ENCODE assay signal across 17 cellular contexts in genomic region chrX:4550018-4550417, GRCh38.
A peak's percentile ranks its signal among the peaks of the same experiment; 100 is the strongest.
DNase-seq lines count a peak whose midpoint lies in the region; ATAC-seq and TF ChIP-seq lines count a peak whose summit lies in the region.
"Had no signal": no experiment of that assay in that cellular context is flagged by ENCODE, and none has a peak within 500 bp of the region (broad histone marks: within the 10 kb centered on the region; RNA-seq: fewer than 3 reads in every experiment).

No MANE protein-coding gene starts in this region.

- H3K9me3 ChIP-seq in DND-41 (ENCODE audit: insufficient read depth, low read length, severe bottlenecking) (no peaks in the 10 kb centered on the region), Panc1 (ENCODE audit: control insufficient read depth, insufficient read depth, low read depth, low read length) (no peaks in the 10 kb centered on the region), tibial nerve (no peaks in the 10 kb centered on the region)
- H3K9me3 ChIP-seq: thyroid gland had no signal

- no peak overlapping the region for H3K4me2 ChIP-seq in DND-41 (ENCODE audit: insufficient read depth, low read length)

- no peak overlapping the region for H3K27ac ChIP-seq in DND-41 (ENCODE audit: low read length)
- H3K27ac ChIP-seq in Panc1 (ENCODE audit: low read length) = no peak overlapping the region
- no peak overlapping the region for H3K27ac ChIP-seq in tibial nerve
- H3K27ac ChIP-seq: epithelial cell of prostate, thyroid gland had no signal

- no peaks in the 10 kb centered on the region for H3K4me1 Mint-ChIP-seq in activated CD4-positive, alpha-beta memory T cell treated with anti-CD3 and anti-CD28 coated beads, Interleukin-2, amount 10 ng/mL, durations not matched to agents 7 days and 5 days
- H3K4me1 Mint-ChIP-seq: B cell, IgD-negative memory B cell had no signal

- DNase-seq in DND-41 = no peak
- DNase-seq in HT-29 (ENCODE audit: low spot score) = peak; percentile 27
- no peak for DNase-seq in Panc1 (ENCODE audit: low read depth, low spot score)
- DNase-seq in iPS-NIHi11 (ENCODE audit: low spot score) = peak; percentile 13
- DNase-seq in tibial nerve (ENCODE audit: low spot score in 2 of 2) = no peak
- DNase-seq in activated CD4-positive, alpha-beta memory T cell treated with anti-CD3 and anti-CD28 coated beads, Interleukin-2, amount 10 ng/mL, durations not matched to agents 7 days and 5 days = no peak
- DNase-seq: activated T-cell treated with anti-CD3 and anti-CD28 coated beads for 4 hours, head of caudate nucleus, left cardiac atrium, NCI-H2107, T-helper 1 cell, thyroid gland had no signal

- no peaks in the 10 kb centered on the region for H3K9me3 Mint-ChIP-seq in activated CD4-positive, alpha-beta memory T cell treated with anti-CD3 and anti-CD28 coated beads, Interleukin-2, amount 10 ng/mL, durations not matched to agents 7 days and 5 days

- in situ Hi-C loops in Panc1 (cut with HindIII; ENCODE audit: low pct_unique_long_range_greater_than_20kb, low sequenced_read_pairs) = no loop called here

- CTCF ChIA-PET in Panc1 (lab: Charles Lee) = no interaction called here
- CTCF ChIA-PET in activated CD4-positive, alpha-beta memory T cell treated with anti-CD3 and anti-CD28 coated beads, Interleukin-2, amount 10 ng/mL, durations not matched to agents 7 days and 5 days (lab: Charles Lee) = no interaction called here

- intact Hi-C loops in Panc1 (cut with micrococcal nuclease; ENCODE audit: unreplicated experiment) = no loop called here

- BruUV-seq in Panc1 (replicated peaks; lab: Mats Ljungman, UMichigan) = no TSS peak

- no peaks in the 10 kb centered on the region for H3K27me3 ChIP-seq in DND-41 (ENCODE audit: insufficient read depth, low read length, poor library complexity)
- H3K27me3 ChIP-seq in Panc1 (ENCODE audit: control insufficient read depth, insufficient read depth, low read length) = no peaks in the 10 kb centered on the region
- no peaks in the 10 kb centered on the region for H3K27me3 ChIP-seq in tibial nerve
- H3K27me3 ChIP-seq: thyroid gland had no signal

- H3K36me3 ChIP-seq in DND-41 (ENCODE audit: insufficient read depth, low read length) = no peaks in the 10 kb centered on the region
- H3K36me3 ChIP-seq in Panc1 (ENCODE audit: control insufficient read depth, insufficient read depth, low read length) = no peaks in the 10 kb centered on the region
- no peaks in the 10 kb centered on the region for H3K36me3 ChIP-seq in tibial nerve
- H3K36me3 ChIP-seq: thyroid gland had no signal

- no peak overlapping the region for H3K9ac ChIP-seq in DND-41 (ENCODE audit: low read depth, low read length)

- H3K4me3 ChIP-seq in DND-41 (ENCODE audit: low read depth in 1 of 2, low read length in 2 of 2) (no peak overlapping the region), Panc1 (ENCODE audit: low read depth in 2 of 2, low read length in 2 of 2) (no peak overlapping the region), tibial nerve (no peak overlapping the region)
- H3K4me3 ChIP-seq: thyroid gland had no signal

- no peaks in the 10 kb centered on the region for H4K20me1 ChIP-seq in DND-41 (ENCODE audit: insufficient read depth, low read length)

- TF ChIP-seq CTCF in DND-41 (IDR thresholded peaks at IDR 0.05; ENCODE audit: borderline replicate concordance, extremely low read depth, low read length, poor library complexity, severe bottlenecking) = peak; percentile 36
- peak; percentile 32 for TF ChIP-seq CTCF in Panc1 (IDR thresholded peaks at IDR 0.05)
- no peak for TF ChIP-seq CTCF in tibial nerve (IDR thresholded peaks at IDR 0.05)

- no peak overlapping the region for H3K27ac Mint-ChIP-seq in activated CD4-positive, alpha-beta memory T cell treated with anti-CD3 and anti-CD28 coated beads, Interleukin-2, amount 10 ng/mL, durations not matched to agents 7 days and 5 days
- H3K27ac Mint-ChIP-seq: B cell, IgD-negative memory B cell had no signal

- H3K4me3 Mint-ChIP-seq in activated CD4-positive, alpha-beta memory T cell treated with anti-CD3 and anti-CD28 coated beads, Interleukin-2, amount 10 ng/mL, durations not matched to agents 7 days and 5 days = no peak overlapping the region
- H3K4me3 Mint-ChIP-seq: B cell, IgD-negative memory B cell had no signal

- ATAC-seq in DND-41 (ENCODE audit: insufficient read depth, low read depth) (no peak), Panc1 (no peak), HG03280 (IDR thresholded peaks at IDR 0.05; ENCODE audit: unreplicated experiment) (no peak), HG03139 (IDR thresholded peaks at IDR 0.05; ENCODE audit: unreplicated experiment) (no peak)
- ATAC-seq: left cardiac atrium had no signal

- H2AFZ ChIP-seq in DND-41 (ENCODE audit: low read depth, low read length) = no peak overlapping the region

- H3K4me1 ChIP-seq in DND-41 (ENCODE audit: insufficient read depth, low read length) = no peaks in the 10 kb centered on the region
- H3K4me1 ChIP-seq in Panc1 (ENCODE audit: control insufficient read depth, insufficient read depth, low read length) = no peaks in the 10 kb centered on the region
- no peaks in the 10 kb centered on the region for H3K4me1 ChIP-seq in tibial nerve
- H3K4me1 ChIP-seq: thyroid gland had no signal

- POLR2A ChIA-PET in Panc1 (lab: Charles Lee) = no interaction called here
- POLR2A ChIA-PET in activated CD4-positive, alpha-beta memory T cell treated with anti-CD3 and anti-CD28 coated beads, Interleukin-2, amount 10 ng/mL, durations not matched to agents 7 days and 5 days (lab: Charles Lee) = no interaction called here

- H3K36me3 Mint-ChIP-seq in activated CD4-positive, alpha-beta memory T cell treated with anti-CD3 and anti-CD28 coated beads, Interleukin-2, amount 10 ng/mL, durations not matched to agents 7 days and 5 days (ENCODE audit: low read depth) = no peaks in the 10 kb centered on the region
- H3K36me3 Mint-ChIP-seq: IgD-negative memory B cell had no signal

- no peak for TF ChIP-seq EP300 in tibial nerve (IDR thresholded peaks at IDR 0.05)

- 70% methylated on average over 3 of the region's 3 CpGs; no CpG with 5 or more reads in 1 of the 2 donors for WGBS in tibial nerve, 2 donors

- H3K79me2 ChIP-seq in DND-41 (ENCODE audit: insufficient read depth, low read length) = no peaks in the 10 kb centered on the region

- no peaks in the 10 kb centered on the region for H3K27me3 Mint-ChIP-seq in activated CD4-positive, alpha-beta memory T cell treated with anti-CD3 and anti-CD28 coated beads, Interleukin-2, amount 10 ng/mL, durations not matched to agents 7 days and 5 days
- H3K27me3 Mint-ChIP-seq: B cell, IgD-negative memory B cell had no signal

- TF ChIP-seq POLR2A in tibial nerve (IDR thresholded peaks at IDR 0.05) = no peak

Comparison
In these comparisons a context has a peak if more than half of its experiments do, and no peak if none do; other contexts are left out.
1. DNase-seq: peak in HT-29 (single experiment) and iPS-NIHi11 (single experiment); none in DND-41 (single experiment), Panc1 (single experiment), tibial nerve (0 of 2) and activated CD4-positive, alpha-beta memory T cell treated with anti-CD3 and anti-CD28 coated beads, Interleukin-2, amount 10 ng/mL, durations not matched to agents 7 days and 5 days (single experiment).
2. CTCF ChIP-seq: peak in DND-41 (single experiment) and Panc1 (single experiment); none in tibial nerve (0 of 5).